ENCODE assay signal across 15 cellular contexts in genomic region chr18:12028674-12029073, GRCh38.
"Had no signal": no experiment of that assay in that cellular context is flagged by ENCODE, and none has a peak within 500 bp of the region (broad histone marks: within the 10 kb centered on the region; RNA-seq: fewer than 3 reads in every experiment).

No MANE protein-coding gene starts in this region.

- H3K27ac Mint-ChIP-seq: activated CD8-positive, alpha-beta T cell treated with anti-CD3 and anti-CD28 coated beads, Interleukin-2, amount 10 ng/mL, durations not matched to agents 7 days and 5 days; nephron progenitor cell; stimulated activated naive CD8-positive, alpha-beta T cell treated with anti-CD3 and anti-CD28 coated beads, Interleukin-15, Interleukin-2, amounts not matched to agents 100 ng/mL and 50 ng/mL, for 24 hours had no signal

- H3K4me3 ChIP-seq: ascending aorta, colonic mucosa, left lung, thoracic aorta had no signal

- H3K27me3 ChIP-seq: ascending aorta, colonic mucosa, left lung had no signal

- H3K9me3 ChIP-seq: ascending aorta, colonic mucosa, left lung, thoracic aorta had no signal

- ATAC-seq: activated CD8-positive, alpha-beta T cell treated with anti-CD3 and anti-CD28 coated beads, Interleukin-2, amount 10 ng/mL, durations not matched to agents 7 days and 5 days; left lung had no signal

- H3K27me3 Mint-ChIP-seq: stimulated activated naive CD8-positive, alpha-beta T cell treated with anti-CD3 and anti-CD28 coated beads, Interleukin-15, Interleukin-2, amounts not matched to agents 100 ng/mL and 50 ng/mL, for 24 hours had no signal

- H3K9me3 Mint-ChIP-seq: nephron progenitor cell; stimulated activated naive CD8-positive, alpha-beta T cell treated with anti-CD3 and anti-CD28 coated beads, Interleukin-15, Interleukin-2, amounts not matched to agents 100 ng/mL and 50 ng/mL, for 24 hours had no signal

- H3K4me1 ChIP-seq: ascending aorta, colonic mucosa, left lung had no signal

- H3K27ac ChIP-seq: ascending aorta, colonic mucosa, left lung, thoracic aorta, VCaP had no signal

- DNase-seq: activated CD4-positive, alpha-beta T cell treated with anti-CD3 and anti-CD28 coated beads for 48 hours; activated CD8-positive, alpha-beta memory T cell treated with anti-CD3 and anti-CD28 coated beads, Interleukin-2, amount 50 U/mL, for 48 hours; activated CD8-positive, alpha-beta T cell treated with anti-CD3 and anti-CD28 coated beads, Interleukin-2, amount 10 ng/mL, durations not matched to agents 7 days and 5 days; activated naive CD4-positive, alpha-beta T cell; colonic mucosa; mesenchymal stem cell; nephron progenitor cell; stimulated activated CD4-positive, alpha-beta T cell treated with anti-CD3 and anti-CD28 coated beads, Interleukin-15, amount 100 ng/mL, for 24 hours; stimulated activated CD4-positive, alpha-beta T cell treated with anti-CD3 and anti-CD28 coated beads, Interleukin-4, amount 100 ng/mL, for 24 hours; T-helper 9 cell had no signal

- H3K4me3 Mint-ChIP-seq: activated CD8-positive, alpha-beta T cell treated with anti-CD3 and anti-CD28 coated beads, Interleukin-2, amount 10 ng/mL, durations not matched to agents 7 days and 5 days; nephron progenitor cell; stimulated activated naive CD8-positive, alpha-beta T cell treated with anti-CD3 and anti-CD28 coated beads, Interleukin-15, Interleukin-2, amounts not matched to agents 100 ng/mL and 50 ng/mL, for 24 hours had no signal

- H3K36me3 ChIP-seq: colonic mucosa had no signal
